In the genomic region with DNA sequence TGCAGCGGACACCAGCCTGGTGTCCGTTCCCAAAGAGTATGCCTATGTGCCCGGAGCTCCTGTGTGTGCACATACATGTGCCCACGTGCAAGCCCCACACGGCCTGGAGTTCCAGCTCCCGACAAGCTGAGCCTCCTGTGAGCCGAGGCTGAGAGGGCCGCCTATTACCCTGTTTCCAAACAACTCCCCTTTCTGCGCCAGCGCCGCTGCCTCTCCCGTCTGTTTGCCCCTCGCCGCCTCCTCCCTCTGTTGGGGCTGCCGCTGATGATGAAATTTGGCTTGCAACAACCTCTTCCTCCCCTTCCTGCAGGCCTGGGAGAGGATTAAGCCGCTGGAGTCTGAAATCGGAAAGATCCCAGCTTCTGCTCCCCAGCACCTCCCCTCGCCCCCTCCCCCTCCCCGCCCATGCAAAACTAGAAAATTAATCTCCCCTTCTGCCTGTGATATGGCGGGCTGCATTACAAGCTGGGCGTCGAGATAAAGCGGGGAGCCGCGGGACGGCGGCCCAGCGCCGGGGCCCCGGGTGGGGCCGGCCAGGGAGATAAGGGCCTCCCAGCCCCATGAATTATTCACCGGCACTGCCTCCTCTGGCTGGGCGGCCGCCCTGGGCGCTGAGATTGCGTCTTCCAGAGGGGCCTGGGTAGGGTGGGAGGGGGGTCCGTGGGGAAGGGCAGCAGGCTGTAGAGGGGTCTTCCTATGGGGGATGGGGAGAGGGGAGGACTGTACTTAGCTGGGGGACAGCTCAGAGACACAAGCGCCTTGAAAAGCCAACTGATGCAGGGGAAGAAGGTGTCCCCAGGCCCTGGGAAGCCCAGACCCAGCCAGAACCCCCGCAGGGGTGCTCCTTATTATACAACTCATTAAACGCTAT, we compare ENCODE assay signal across 8 cellular contexts. TPM values are rescaled to one million over a fixed set of nuclear protein-coding genes. Genes with fewer than 3 reads are reported as not detected.
DNase-seq lines count a peak whose midpoint lies in the region; ATAC-seq, FAIRE-seq and TF ChIP-seq lines count a peak whose summit lies in the region.
"Had no signal": no experiment of that assay in that cellular context is flagged by ENCODE, and none has a peak within 500 bp of the region (broad histone marks: within the 10 kb centered on the region; RNA-seq: fewer than 3 reads in every experiment).

No MANE protein-coding gene starts in this region.

- H2AFZ ChIP-seq in astrocyte (ENCODE audit: low read depth, low read length): peak overlapping the region; percentile 64

- H3K36me3 Mint-ChIP-seq in astrocyte (ENCODE audit: low read depth, unreplicated experiment): no peaks in the 10 kb centered on the region
- H3K36me3 Mint-ChIP-seq in activated T-helper 2 cell treated with anti-CD3 and anti-CD28 coated beads, Interferon-gamma antibody, Interleukin-2, Interleukin-4, amounts not matched to agents 10 μg/mL and 5 μg/mL and 100 μg/mL, durations not matched to agents 14 hours and 24 hours and 36 hours (ENCODE audit: low read depth): no peaks in the 10 kb centered on the region

- H3K27ac Mint-ChIP-seq in astrocyte (ENCODE audit: unreplicated experiment): no peak overlapping the region
- H3K27ac Mint-ChIP-seq in stimulated activated naive CD8-positive, alpha-beta T cell treated with anti-CD3 and anti-CD28 coated beads, Interleukin-15, amount 100 ng/mL, for 72 hours: peak overlapping the region in 1 of 2 donors; percentile 65
- H3K27ac Mint-ChIP-seq in activated T-helper 2 cell treated with anti-CD3 and anti-CD28 coated beads, Interferon-gamma antibody, Interleukin-2, Interleukin-4, amounts not matched to agents 10 μg/mL and 5 μg/mL and 100 μg/mL, durations not matched to agents 14 hours and 24 hours and 36 hours: no peak overlapping the region

- H4K20me1 ChIP-seq in astrocyte (ENCODE audit: insufficient read depth, low read length): no peaks in the 10 kb centered on the region

- H3K9me3 Mint-ChIP-seq in astrocyte (ENCODE audit: unreplicated experiment): peaks cover 2% of the 10 kb centered on the region
- H3K9me3 Mint-ChIP-seq in stimulated activated naive CD8-positive, alpha-beta T cell treated with anti-CD3 and anti-CD28 coated beads, Interleukin-15, amount 100 ng/mL, for 72 hours: no peaks in the 10 kb centered on the region
- H3K9me3 Mint-ChIP-seq in activated T-helper 2 cell treated with anti-CD3 and anti-CD28 coated beads, Interferon-gamma antibody, Interleukin-2, Interleukin-4, amounts not matched to agents 10 μg/mL and 5 μg/mL and 100 μg/mL, durations not matched to agents 14 hours and 24 hours and 36 hours: no peaks in the 10 kb centered on the region
- H3K9me3 Mint-ChIP-seq: activated T-cell treated with anti-CD3 and anti-CD28 coated beads, Interleukin-2, amount 50 U/mL, for 4 hours had no signal

- H3K9ac ChIP-seq in astrocyte (ENCODE audit: low read length): no peak overlapping the region

- no peak for TF ChIP-seq CTCF in astrocyte (IDR thresholded peaks at IDR 0.05; ENCODE audit: insufficient read depth, low read depth, low read length)

- H3K4me3 ChIP-seq in astrocyte (ENCODE audit: insufficient read depth, low read depth, low read length): peak overlapping the region; percentile 33
- peak overlapping the region; percentile 46 for H3K4me3 ChIP-seq in iPS-18c (ENCODE audit: insufficient read depth, low read depth, low read length)

- intact Hi-C loops in activated T-helper 2 cell treated with anti-CD3 and anti-CD28 coated beads, Interferon-gamma antibody, Interleukin-2, Interleukin-4, amounts not matched to agents 10 μg/mL and 5 μg/mL and 100 μg/mL, durations not matched to agents 14 hours and 24 hours and 36 hours (cut with micrococcal nuclease): no loop called here

- H3K27ac ChIP-seq in astrocyte (ENCODE audit: low read depth, low read length): no peak overlapping the region

- peaks cover 3% of the 10 kb centered on the region for H3K4me1 ChIP-seq in astrocyte (ENCODE audit: insufficient read depth, low read length)

- no peaks in the 10 kb centered on the region for H3K79me2 ChIP-seq in astrocyte (ENCODE audit: insufficient read depth, low read length)

- peaks cover 54% of the 10 kb centered on the region for H3K27me3 Mint-ChIP-seq in astrocyte (ENCODE audit: low read depth, unreplicated experiment)
- H3K27me3 Mint-ChIP-seq in stimulated activated naive CD8-positive, alpha-beta T cell treated with anti-CD3 and anti-CD28 coated beads, Interleukin-15, amount 100 ng/mL, for 72 hours: peaks cover 64% of the 10 kb centered on the region
- peaks cover 38% of the 10 kb centered on the region for H3K27me3 Mint-ChIP-seq in activated T-helper 2 cell treated with anti-CD3 and anti-CD28 coated beads, Interferon-gamma antibody, Interleukin-2, Interleukin-4, amounts not matched to agents 10 μg/mL and 5 μg/mL and 100 μg/mL, durations not matched to agents 14 hours and 24 hours and 36 hours (ENCODE audit: low read depth)

- peaks cover 26% of the 10 kb centered on the region for H3K27me3 ChIP-seq in astrocyte (ENCODE audit: insufficient read depth, low read length)

- peak; percentile 41 for ATAC-seq in stimulated activated naive CD8-positive, alpha-beta T cell treated with anti-CD3 and anti-CD28 coated beads, Interleukin-15, amount 100 ng/mL, for 72 hours
- no peak for ATAC-seq in HG03045 (IDR thresholded peaks at IDR 0.05; ENCODE audit: unreplicated experiment)

- DNase-seq in M059J (ENCODE audit: low read depth): peak; percentile 12
- DNase-seq in astrocyte (ENCODE audit: low read depth): peak; percentile 46
- DNase-seq in stimulated activated naive CD8-positive, alpha-beta T cell treated with anti-CD3 and anti-CD28 coated beads, Interleukin-15, amount 100 ng/mL, for 72 hours: no peak
- no peak for DNase-seq in NCI-H1436 treated with DMSO at 0.1 percent for 48 hours (lab: John Stamatoyannopoulos, UW)
- no peak for DNase-seq in activated T-helper 2 cell treated with anti-CD3 and anti-CD28 coated beads, Interferon-gamma antibody, Interleukin-2, Interleukin-4, amounts not matched to agents 10 μg/mL and 5 μg/mL and 100 μg/mL, durations not matched to agents 14 hours and 24 hours and 36 hours (ENCODE audit: low spot score)
- DNase-seq: activated T-cell treated with anti-CD3 and anti-CD28 coated beads, Interleukin-2, amount 50 U/mL, for 4 hours had no signal

- H3K9me3 ChIP-seq in astrocyte (ENCODE audit: insufficient read depth, low read depth, low read length): no peaks in the 10 kb centered on the region
- H3K9me3 ChIP-seq in iPS-18c (ENCODE audit: control insufficient read depth, insufficient read depth, low read length): peaks cover 4% of the 10 kb centered on the region

- H3K36me3 ChIP-seq in astrocyte (ENCODE audit: insufficient read depth, low read length): no peaks in the 10 kb centered on the region

- H3K4me3 Mint-ChIP-seq in astrocyte (ENCODE audit: unreplicated experiment): no peak overlapping the region
- peak overlapping the region in 1 of 2 donors; percentile 32 for H3K4me3 Mint-ChIP-seq in stimulated activated naive CD8-positive, alpha-beta T cell treated with anti-CD3 and anti-CD28 coated beads, Interleukin-15, amount 100 ng/mL, for 72 hours
- no peak overlapping the region for H3K4me3 Mint-ChIP-seq in activated T-helper 2 cell treated with anti-CD3 and anti-CD28 coated beads, Interferon-gamma antibody, Interleukin-2, Interleukin-4, amounts not matched to agents 10 μg/mL and 5 μg/mL and 100 μg/mL, durations not matched to agents 14 hours and 24 hours and 36 hours (ENCODE audit: low read depth)
- H3K4me3 Mint-ChIP-seq: activated T-cell treated with anti-CD3 and anti-CD28 coated beads, Interleukin-2, amount 50 U/mL, for 4 hours had no signal

- peak overlapping the region; percentile 83 for H3K4me2 ChIP-seq in astrocyte (ENCODE audit: low read length)

- FAIRE-seq in astrocyte (lab: Jason Lieb, UNC): no peak

- H3K4me1 Mint-ChIP-seq in astrocyte (ENCODE audit: low read depth, unreplicated experiment): peaks cover 2% of the 10 kb centered on the region
- peaks cover 3% of the 10 kb centered on the region for H3K4me1 Mint-ChIP-seq in stimulated activated naive CD8-positive, alpha-beta T cell treated with anti-CD3 and anti-CD28 coated beads, Interleukin-15, amount 100 ng/mL, for 72 hours
- peaks cover 3% of the 10 kb centered on the region for H3K4me1 Mint-ChIP-seq in activated T-helper 2 cell treated with anti-CD3 and anti-CD28 coated beads, Interferon-gamma antibody, Interleukin-2, Interleukin-4, amounts not matched to agents 10 μg/mL and 5 μg/mL and 100 μg/mL, durations not matched to agents 14 hours and 24 hours and 36 hours (ENCODE audit: low read depth)

RNA-seq across cellular contexts. Expression of gene ASIC1, which starts 6.8 kb away (rescaled TPM):
- total RNA-seq in M059J (2014; rRNA removed; shearing (Covaris generic)): 0.69 and 4.2 TPM in 2 replicates
- 8.1 and 8.2 TPM in 2 replicates for total RNA-seq in astrocyte
- 20.4 and 20.7 TPM in 2 replicates for total RNA-seq in activated T-helper 2 cell treated with anti-CD3 and anti-CD28 coated beads, Interferon-gamma antibody, Interleukin-2, Interleukin-4, amounts not matched to agents 10 μg/mL and 5 μg/mL and 100 μg/mL, durations not matched to agents 14 hours and 24 hours and 36 hours

RNA-seq across cellular contexts. Expression of gene RACGAP1, which starts 25.4 kb away (rescaled TPM):
- total RNA-seq in M059J (2014; rRNA removed; shearing (Covaris generic)): 113 and 137 TPM in 2 replicates
- 15.9 and 18.8 TPM in 2 replicates for total RNA-seq in astrocyte
- 77.8 and 82.8 TPM in 2 replicates for total RNA-seq in activated T-helper 2 cell treated with anti-CD3 and anti-CD28 coated beads, Interferon-gamma antibody, Interleukin-2, Interleukin-4, amounts not matched to agents 10 μg/mL and 5 μg/mL and 100 μg/mL, durations not matched to agents 14 hours and 24 hours and 36 hours

RNA-seq across cellular contexts. Expression of gene SMARCD1, which starts 34.5 kb away (rescaled TPM):
- 48.7 and 52.9 TPM in 2 replicates for total RNA-seq in M059J (2014; rRNA removed; shearing (Covaris generic))
- 59.9 and 64.4 TPM in 2 replicates for total RNA-seq in astrocyte
- 71.5 and 76.8 TPM in 2 replicates for total RNA-seq in activated T-helper 2 cell treated with anti-CD3 and anti-CD28 coated beads, Interferon-gamma antibody, Interleukin-2, Interleukin-4, amounts not matched to agents 10 μg/mL and 5 μg/mL and 100 μg/mL, durations not matched to agents 14 hours and 24 hours and 36 hours

RNA-seq across cellular contexts. Expression of gene GPD1, which starts 53.2 kb away (rescaled TPM):
- 0.20 TPM in 1 of 2 replicates, not detected in the other for total RNA-seq in M059J (2014; rRNA removed; shearing (Covaris generic))
- 0.29 and 0.59 TPM in 2 replicates for total RNA-seq in astrocyte
- 0.76 and 0.87 TPM in 2 replicates for total RNA-seq in activated T-helper 2 cell treated with anti-CD3 and anti-CD28 coated beads, Interferon-gamma antibody, Interleukin-2, Interleukin-4, amounts not matched to agents 10 μg/mL and 5 μg/mL and 100 μg/mL, durations not matched to agents 14 hours and 24 hours and 36 hours

Comparison
In these comparisons a context has a peak if more than half of its experiments do, and no peak if none do; other contexts are left out.
1. DNase-seq: peak in M059J (single experiment) and astrocyte (single experiment); none in stimulated activated naive CD8-positive, alpha-beta T cell treated with anti-CD3 and anti-CD28 coated beads, Interleukin-15, amount 100 ng/mL, for 72 hours (0 of 2), NCI-H1436 treated with DMSO at 0.1 percent for 48 hours (single experiment) and activated T-helper 2 cell treated with anti-CD3 and anti-CD28 coated beads, Interferon-gamma antibody, Interleukin-2, Interleukin-4, amounts not matched to agents 10 μg/mL and 5 μg/mL and 100 μg/mL, durations not matched to agents 14 hours and 24 hours and 36 hours (single experiment).